13 cellular contexts compared by ENCODE assay signal in the genomic region with DNA sequence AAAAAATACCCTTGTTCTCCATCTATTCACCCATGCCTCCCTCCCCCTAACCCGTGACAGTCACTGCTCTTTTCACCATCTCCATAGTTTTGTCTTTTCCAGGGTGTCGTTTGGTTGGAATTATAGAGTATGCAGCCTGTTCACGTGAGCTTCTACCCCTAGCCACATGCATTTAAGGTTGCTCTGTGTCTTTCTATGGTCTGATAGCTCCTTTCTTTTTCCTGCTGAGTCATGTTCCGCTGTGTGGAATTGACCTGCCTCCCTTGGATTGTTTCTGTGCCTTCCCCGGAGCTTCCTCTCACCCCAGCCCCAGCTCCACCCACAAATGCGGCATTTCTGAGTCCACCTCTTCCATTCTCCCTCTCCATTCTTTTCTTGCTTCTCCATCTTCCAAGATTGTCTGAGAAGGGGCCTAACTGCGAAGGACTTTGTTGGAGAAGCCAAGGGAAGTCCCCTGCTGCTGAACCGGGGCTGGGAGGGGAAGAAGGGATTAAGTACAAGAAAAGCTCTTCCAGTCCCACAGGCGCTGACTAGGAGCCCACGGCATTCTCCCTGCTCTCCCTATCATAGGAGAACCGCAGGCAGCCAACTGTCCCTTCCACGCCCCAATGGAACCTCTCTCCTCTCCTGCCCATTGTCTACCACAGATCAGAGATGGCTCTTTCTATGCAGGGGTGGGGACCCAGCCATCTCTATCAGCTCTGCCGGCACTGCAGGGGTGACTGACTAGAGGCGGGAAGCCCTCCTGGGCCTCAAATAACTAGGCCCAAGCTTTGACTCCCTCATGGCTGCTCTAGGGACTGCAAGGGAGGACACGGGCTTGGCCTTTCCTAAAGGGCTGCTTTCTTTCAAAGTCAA.
DNase-seq lines count a peak whose midpoint lies in the region; ATAC-seq and TF ChIP-seq lines count a peak whose summit lies in the region.
"Had no signal": no experiment of that assay in that cellular context is flagged by ENCODE, and none has a peak within 500 bp of the region (broad histone marks: within the 10 kb centered on the region; RNA-seq: fewer than 3 reads in every experiment).

No MANE protein-coding gene starts in this region.

- H3K27ac ChIP-seq in osteoblast (ENCODE audit: low read depth, low read length): no peak overlapping the region

- no peaks in the 10 kb centered on the region for H3K4me1 Mint-ChIP-seq in activated T-cell treated with anti-CD3 and anti-CD28 coated beads, Interleukin-2, amount 50 U/mL, for 72 hours (ENCODE audit: low read depth)

- H3K36me3 Mint-ChIP-seq in activated T-cell treated with anti-CD3 and anti-CD28 coated beads, Interleukin-2, amount 50 U/mL, for 72 hours (ENCODE audit: insufficient read depth in 2 of 2): no peaks in the 10 kb centered on the region
- H3K36me3 Mint-ChIP-seq: natural killer cell treated with Interleukin-12 subunit alpha and Interleukin-12 subunit beta and Interleukin-15 and Interleukin-18, amount 100 ng/mL, for 72 hours had no signal

- no peak overlapping the region for H3K4me2 ChIP-seq in osteoblast (ENCODE audit: insufficient read depth, low read length)

- H3K4me3 ChIP-seq in epithelial cell of esophagus (ENCODE audit: low read length) (no peak overlapping the region), osteoblast (ENCODE audit: insufficient read depth, low read length) (no peak overlapping the region)

- no peaks in the 10 kb centered on the region for H3K27me3 Mint-ChIP-seq in activated T-cell treated with anti-CD3 and anti-CD28 coated beads, Interleukin-2, amount 50 U/mL, for 72 hours (ENCODE audit: low read depth)
- H3K27me3 Mint-ChIP-seq: T-helper 17 cell, type B pancreatic cell had no signal

- no peak overlapping the region for H3K4me3 Mint-ChIP-seq in activated T-cell treated with anti-CD3 and anti-CD28 coated beads, Interleukin-2, amount 50 U/mL, for 72 hours
- H3K4me3 Mint-ChIP-seq: natural killer cell treated with Interleukin-12 subunit alpha and Interleukin-12 subunit beta and Interleukin-15 and Interleukin-18, amount 100 ng/mL, for 72 hours; T-helper 17 cell; type B pancreatic cell had no signal

- DNase-seq in Daoy (ENCODE audit: low read depth) (peak; percentile 69), RPMI7951 (ENCODE audit: low read depth) (peak; percentile 85), epithelial cell of esophagus (ENCODE audit: low read depth) (peak; percentile 45), osteoblast (ENCODE audit: insufficient read length, low spot score, missing footprints) (peak; percentile 72), iPS-NIHi11 (ENCODE audit: low spot score) (no peak), posterior cingulate gyrus (no peak)
- DNase-seq in activated T-cell treated with anti-CD3 and anti-CD28 coated beads, Interleukin-2, amount 50 U/mL, for 72 hours: no peak
- DNase-seq: Caco-2, cerebellar nuclear complex, T-helper 17 cell had no signal

- H3K9me3 Mint-ChIP-seq in activated T-cell treated with anti-CD3 and anti-CD28 coated beads, Interleukin-2, amount 50 U/mL, for 72 hours: no peaks in the 10 kb centered on the region
- H3K9me3 Mint-ChIP-seq: natural killer cell treated with Interleukin-12 subunit alpha and Interleukin-12 subunit beta and Interleukin-15 and Interleukin-18, amount 100 ng/mL, for 72 hours; type B pancreatic cell had no signal

- TF ChIP-seq CTCF in epithelial cell of esophagus (IDR thresholded peaks at IDR 0.05; ENCODE audit: insufficient read depth, low read depth, low read length, missing control alignments): no peak
- TF ChIP-seq CTCF in osteoblast (IDR thresholded peaks at IDR 0.05; ENCODE audit: extremely low read depth, low read depth, low read length): no peak

- H3K79me2 ChIP-seq in osteoblast (ENCODE audit: insufficient read depth, low read length): no peaks in the 10 kb centered on the region

- intact Hi-C loops in posterior cingulate gyrus (cut with DNase I): no loop called here

- peaks cover 27% of the 10 kb centered on the region for H3K4me1 ChIP-seq in osteoblast (ENCODE audit: insufficient read depth, low read length)
- H3K4me1 ChIP-seq: Caco-2 had no signal

- H2AFZ ChIP-seq in osteoblast (ENCODE audit: low read length): peak overlapping the region; percentile 9

- no peak overlapping the region for H3K27ac Mint-ChIP-seq in activated T-cell treated with anti-CD3 and anti-CD28 coated beads, Interleukin-2, amount 50 U/mL, for 72 hours
- H3K27ac Mint-ChIP-seq: natural killer cell treated with Interleukin-12 subunit alpha and Interleukin-12 subunit beta and Interleukin-15 and Interleukin-18, amount 100 ng/mL, for 72 hours; T-helper 17 cell; type B pancreatic cell had no signal

- H3K27me3 ChIP-seq in osteoblast (ENCODE audit: insufficient read depth, low read length): peaks cover 11% of the 10 kb centered on the region

- no peaks in the 10 kb centered on the region for H3K36me3 ChIP-seq in osteoblast (ENCODE audit: insufficient read depth, low read length)

- peaks cover 6% of the 10 kb centered on the region for H4K20me1 ChIP-seq in osteoblast (ENCODE audit: insufficient read depth, low read length)

- no peak for ATAC-seq in GM18511 (IDR thresholded peaks at IDR 0.05; ENCODE audit: unreplicated experiment)
- no peak for ATAC-seq in activated T-cell treated with anti-CD3 and anti-CD28 coated beads, Interleukin-2, amount 50 U/mL, for 72 hours (replicated peaks in 1 of 2)
- ATAC-seq: natural killer cell treated with Interleukin-12 subunit alpha and Interleukin-12 subunit beta and Interleukin-15 and Interleukin-18, amount 100 ng/mL, for 72 hours; T-helper 17 cell had no signal

- H3K9me3 ChIP-seq in osteoblast (ENCODE audit: low read depth, low read length): no peaks in the 10 kb centered on the region
- H3K9me3 ChIP-seq: Caco-2 had no signal

Comparison
In these comparisons a context has a peak if more than half of its experiments do, and no peak if none do; other contexts are left out.
1. DNase-seq: peak in Daoy (single experiment), RPMI7951 (single experiment), epithelial cell of esophagus (single experiment) and osteoblast (single experiment); none in iPS-NIHi11 (single experiment), activated T-cell treated with anti-CD3 and anti-CD28 coated beads, Interleukin-2, amount 50 U/mL, for 72 hours (0 of 2) and posterior cingulate gyrus (0 of 10).